ENCODE assay signal across 27 cellular contexts in genomic region chr7:47652591-47652990, GRCh38.
DNase-seq lines count a peak whose midpoint lies in the region; TF ChIP-seq lines count a peak whose summit lies in the region.
"Had no signal": no experiment of that assay in that cellular context is flagged by ENCODE, and none has a peak within 500 bp of the region (broad histone marks: within the 10 kb centered on the region; RNA-seq: fewer than 3 reads in every experiment).

No MANE protein-coding gene starts in this region.

- DNase-seq in BJ (ENCODE audit: low read depth), result peak; percentile 12
- peak; percentile 67 for DNase-seq in M059J (ENCODE audit: low read depth)
- peak; percentile 58 for DNase-seq in choroid plexus epithelial cell (ENCODE audit: low read depth)
- DNase-seq in trophoblast cell, result no peak
- DNase-seq in T-helper 1 cell, result no peak
- no peak for DNase-seq in NCI-H2227 treated with DMSO at 0.1 percent for 48 hours (lab: John Stamatoyannopoulos, UW)
- no peak for DNase-seq in activated CD4-positive, alpha-beta T cell treated with anti-CD3 and anti-CD28 coated beads, Interleukin-2, amount 50 U/mL, for 1 hour
- DNase-seq in CD4-positive, alpha-beta memory T cell, result no peak
- DNase-seq: ACHN; activated CD4-positive, alpha-beta memory T cell treated with anti-CD3 and anti-CD28 coated beads, Interleukin-2, amount 10 ng/mL, durations not matched to agents 7 days and 5 days; activated CD8-positive, alpha-beta memory T cell treated with anti-CD3 and anti-CD28 coated beads, Interleukin-2, amount 50 U/mL, for 4 hours; activated naive CD4-positive, alpha-beta T cell treated with Interleukin-2 at 50 U/mL for 16 hours; BE2C; body of pancreas; GDM1; hippocampal formation; left colon; NCI-H1694 treated with DMSO at 0.1 percent for 48 hours; NCI-H2171; NCI-H510A treated with DMSO at 0.1 percent for 48 hours; stimulated activated CD8-positive, alpha-beta memory T cell treated with anti-CD3 and anti-CD28 coated beads, Interleukin-4, amount 100 ng/mL, for 48 hours; stimulated activated naive CD8-positive, alpha-beta T cell treated with anti-CD3 and anti-CD28 coated beads, Interleukin-15, amount 100 ng/mL, for 72 hours; T-helper 2 cell; thyroid gland had no signal

- no peak overlapping the region for H3K4me2 ChIP-seq in trophoblast cell (ENCODE audit: low read length)

- no peak overlapping the region for H2AK5ac ChIP-seq in trophoblast cell (ENCODE audit: low read length)

- H3K14ac ChIP-seq in trophoblast cell (ENCODE audit: low read length), result no peak overlapping the region

- no peak overlapping the region for H3K9ac ChIP-seq in trophoblast cell (ENCODE audit: low read length)

- no peak overlapping the region for H2BK120ac ChIP-seq in trophoblast cell (ENCODE audit: insufficient read depth, low read length, poor library complexity)

- H3K18ac ChIP-seq in trophoblast cell (ENCODE audit: low read length), result no peak overlapping the region

- H3K4me3 ChIP-seq in BJ (ENCODE audit: low read depth, low read length) (no peak overlapping the region), choroid plexus epithelial cell (ENCODE audit: low read depth, low read length) (no peak overlapping the region), trophoblast cell (ENCODE audit: low read depth, low read length) (no peak overlapping the region)
- no peak overlapping the region for H3K4me3 ChIP-seq in CD4-positive, alpha-beta memory T cell (ENCODE audit: low read length in 2 of 2)
- H3K4me3 ChIP-seq: body of pancreas, HAP-1, SK-N-MC, thyroid gland had no signal

- no peak overlapping the region for H3K27ac Mint-ChIP-seq in CD4-positive, alpha-beta memory T cell
- H3K27ac Mint-ChIP-seq: activated CD4-positive, alpha-beta memory T cell treated with anti-CD3 and anti-CD28 coated beads, Interleukin-2, amount 10 ng/mL, durations not matched to agents 7 days and 5 days; stimulated activated naive CD8-positive, alpha-beta T cell treated with anti-CD3 and anti-CD28 coated beads, Interleukin-15, amount 100 ng/mL, for 72 hours had no signal

- no peak overlapping the region for H4K12ac ChIP-seq in trophoblast cell (ENCODE audit: low read depth, low read length)

- H3K27ac ChIP-seq in trophoblast cell (ENCODE audit: low read depth, low read length), result no peak overlapping the region
- no peak overlapping the region for H3K27ac ChIP-seq in CD4-positive, alpha-beta memory T cell (ENCODE audit: low read depth, low read length)
- H3K27ac ChIP-seq: body of pancreas, SK-N-MC, thyroid gland had no signal

- no peaks in the 10 kb centered on the region for H3K79me2 ChIP-seq in trophoblast cell (ENCODE audit: control insufficient read depth, insufficient read depth, low read length, poor library complexity)

- H3K4me3 Mint-ChIP-seq in CD4-positive, alpha-beta memory T cell, result no peak overlapping the region
- H3K4me3 Mint-ChIP-seq: activated CD4-positive, alpha-beta memory T cell treated with anti-CD3 and anti-CD28 coated beads, Interleukin-2, amount 10 ng/mL, durations not matched to agents 7 days and 5 days; neural crest cell; stimulated activated naive CD8-positive, alpha-beta T cell treated with anti-CD3 and anti-CD28 coated beads, Interleukin-15, amount 100 ng/mL, for 72 hours had no signal

- peaks cover 0 to 3% (median 0%) of the 10 kb centered on the region in 8 donors for H3K9me3 Mint-ChIP-seq in CD4-positive, alpha-beta memory T cell
- H3K9me3 Mint-ChIP-seq: activated CD4-positive, alpha-beta memory T cell treated with anti-CD3 and anti-CD28 coated beads, Interleukin-2, amount 10 ng/mL, durations not matched to agents 7 days and 5 days; neural crest cell; stimulated activated naive CD8-positive, alpha-beta T cell treated with anti-CD3 and anti-CD28 coated beads, Interleukin-15, amount 100 ng/mL, for 72 hours had no signal

- CTCF ChIA-PET in BJ (lab: Yijun Ruan, JAX), result interaction anchor here (0.8 to 1.0 kb wide), 2 partner anchors 154 to 166 kb away, joined by 4 read pairs; no protein-coding TSS in a partner anchor
- CTCF ChIA-PET in CD4-positive, alpha-beta memory T cell (lab: Charles Lee; ENCODE audit: partially characterized antibody), result no interaction called here

- POLR2A ChIA-PET in BJ (lab: Charles Lee), result no interaction called here
- POLR2A ChIA-PET in CD4-positive, alpha-beta memory T cell (lab: Charles Lee; ENCODE audit: partially characterized antibody), result no interaction called here

- H3K4me1 ChIP-seq in trophoblast cell (ENCODE audit: control insufficient read depth in 1 of 2, insufficient read depth in 2 of 2, low read length in 2 of 2), result peaks cover 1 to 6% of the 10 kb centered on the region in 2 experiments
- no peaks in the 10 kb centered on the region for H3K4me1 ChIP-seq in CD4-positive, alpha-beta memory T cell (ENCODE audit: insufficient read depth, low read length)
- H3K4me1 ChIP-seq: BE2C, HAP-1 had no signal

- H3K27me3 ChIP-seq in BJ (ENCODE audit: control insufficient read depth, insufficient read depth, low read length) (no peaks in the 10 kb centered on the region), trophoblast cell (ENCODE audit: insufficient read depth, low read length) (no peaks in the 10 kb centered on the region)
- H3K27me3 ChIP-seq in CD4-positive, alpha-beta memory T cell (ENCODE audit: insufficient read depth, low read length), result no peaks in the 10 kb centered on the region
- H3K27me3 ChIP-seq: BE2C, body of pancreas, thyroid gland had no signal

- H3K9me3 ChIP-seq in trophoblast cell (ENCODE audit: insufficient read depth, low read depth, low read length), result no peaks in the 10 kb centered on the region
- no peaks in the 10 kb centered on the region for H3K9me3 ChIP-seq in CD4-positive, alpha-beta memory T cell (ENCODE audit: control insufficient read depth in 1 of 2, low read length in 2 of 2)
- H3K9me3 ChIP-seq: BE2C, body of pancreas, HAP-1, thyroid gland had no signal

- H2BK12ac ChIP-seq in trophoblast cell (ENCODE audit: low read length), result peak overlapping the region; percentile 82

- H4K8ac ChIP-seq in trophoblast cell (ENCODE audit: low read depth, low read length), result no peak overlapping the region

- no peak overlapping the region for H4K91ac ChIP-seq in trophoblast cell (ENCODE audit: low read depth, low read length)

- H2AFZ ChIP-seq in trophoblast cell (ENCODE audit: insufficient read depth, low read length, poor library complexity), result no peak overlapping the region

- intact Hi-C loops in CD4-positive, alpha-beta memory T cell (cut with micrococcal nuclease), result no loop called here

- H3K23ac ChIP-seq in trophoblast cell (ENCODE audit: low read length), result no peak overlapping the region

- no peaks in the 10 kb centered on the region for H3K27me3 Mint-ChIP-seq in CD4-positive, alpha-beta memory T cell
- H3K27me3 Mint-ChIP-seq: activated CD4-positive, alpha-beta memory T cell treated with anti-CD3 and anti-CD28 coated beads, Interleukin-2, amount 10 ng/mL, durations not matched to agents 7 days and 5 days; stimulated activated naive CD8-positive, alpha-beta T cell treated with anti-CD3 and anti-CD28 coated beads, Interleukin-15, amount 100 ng/mL, for 72 hours had no signal

- no peak overlapping the region for H3K4ac ChIP-seq in trophoblast cell (ENCODE audit: low read depth, low read length)

- TF ChIP-seq CTCF in BJ (IDR thresholded peaks at IDR 0.05; ENCODE audit: insufficient read depth, low read depth, low read length) (no peak), choroid plexus epithelial cell (conservative IDR thresholded peaks at IDR 0.05; ENCODE audit: low read depth, low read length) (no peak)

- no peaks in the 10 kb centered on the region for H3K4me1 Mint-ChIP-seq in CD4-positive, alpha-beta memory T cell
- H3K4me1 Mint-ChIP-seq: activated CD4-positive, alpha-beta memory T cell treated with anti-CD3 and anti-CD28 coated beads, Interleukin-2, amount 10 ng/mL, durations not matched to agents 7 days and 5 days had no signal

- no CpG with 5 or more reads among the region's 2 CpGs for WGBS in trophoblast cell (ENCODE audit: extremely low coverage, insufficient coverage, insufficient read length)

- H2BK5ac ChIP-seq in trophoblast cell (ENCODE audit: low read depth, low read length, poor library complexity), result no peak overlapping the region

- H3K79me1 ChIP-seq in trophoblast cell (ENCODE audit: low read length), result no peaks in the 10 kb centered on the region

- H3K36me3 Mint-ChIP-seq in CD4-positive, alpha-beta memory T cell, result no peaks in the 10 kb centered on the region

- no peaks in the 10 kb centered on the region for H3K36me3 ChIP-seq in BJ (ENCODE audit: control insufficient read depth, insufficient read depth, low read length)
- H3K36me3 ChIP-seq in trophoblast cell (ENCODE audit: control insufficient read depth in 1 of 2, insufficient read depth in 2 of 2, low read length in 2 of 2), result no peaks in the 10 kb centered on the region
- H3K36me3 ChIP-seq in CD4-positive, alpha-beta memory T cell (ENCODE audit: insufficient read depth, low read length), result no peaks in the 10 kb centered on the region
- H3K36me3 ChIP-seq: BE2C, HAP-1, thyroid gland had no signal

Comparison
In these comparisons a context has a peak if more than half of its experiments do, and no peak if none do; other contexts are left out.
1. DNase-seq: peak in BJ (single experiment), M059J (single experiment) and choroid plexus epithelial cell (single experiment); none in trophoblast cell (0 of 2), T-helper 1 cell (0 of 5), NCI-H2227 treated with DMSO at 0.1 percent for 48 hours (single experiment), activated CD4-positive, alpha-beta T cell treated with anti-CD3 and anti-CD28 coated beads, Interleukin-2, amount 50 U/mL, for 1 hour (single experiment) and CD4-positive, alpha-beta memory T cell (0 of 5).